21 cellular contexts compared by ENCODE assay signal in genomic region chr1:204925701-204926100, GRCh38.
"Had no signal": no experiment of that assay in that cellular context is flagged by ENCODE, and none has a peak within 500 bp of the region (broad histone marks: within the 10 kb centered on the region; RNA-seq: fewer than 3 reads in every experiment).

No MANE protein-coding gene starts in this region.

- H3K27me3 ChIP-seq: breast epithelium, gastroesophageal sphincter, right lobe of liver had no signal

- H3K4me1 ChIP-seq: breast epithelium had no signal

- H3K4me3 Mint-ChIP-seq: activated T-cell treated with anti-CD3 and anti-CD28 coated beads, Interleukin-2, amount 50 U/mL, for 4 hours; central memory CD8-positive, alpha-beta T cell; natural killer cell; type B pancreatic cell had no signal

- H3K27ac Mint-ChIP-seq: activated naive CD4-positive, alpha-beta T cell treated with anti-CD3 and anti-CD28 coated beads, Interleukin-2, amount 50 U/mL, for 72 hours; activated T-helper 2 cell treated with anti-CD3 and anti-CD28 coated beads, Interferon-gamma antibody, Interleukin-2, Interleukin-4, amounts not matched to agents 10 μg/mL and 5 μg/mL and 100 μg/mL, durations not matched to agents 14 hours and 24 hours and 36 hours; natural killer cell; type B pancreatic cell had no signal

- H3K4me1 Mint-ChIP-seq: central memory CD8-positive, alpha-beta T cell; natural killer cell had no signal

- H3K36me3 ChIP-seq: breast epithelium, right lobe of liver, thoracic aorta had no signal

- H3K36me3 Mint-ChIP-seq: activated naive CD4-positive, alpha-beta T cell treated with anti-CD3 and anti-CD28 coated beads, Interleukin-2, amount 50 U/mL, for 72 hours; natural killer cell; type B pancreatic cell had no signal

- H3K27ac ChIP-seq: breast epithelium, gastroesophageal sphincter, right lobe of liver, thoracic aorta had no signal

- H3K9me3 Mint-ChIP-seq: activated naive CD4-positive, alpha-beta T cell treated with anti-CD3 and anti-CD28 coated beads, Interleukin-2, amount 50 U/mL, for 72 hours; activated T-cell treated with anti-CD3 and anti-CD28 coated beads, Interleukin-2, amount 50 U/mL, for 4 hours; activated T-helper 2 cell treated with anti-CD3 and anti-CD28 coated beads, Interferon-gamma antibody, Interleukin-2, Interleukin-4, amounts not matched to agents 10 μg/mL and 5 μg/mL and 100 μg/mL, durations not matched to agents 14 hours and 24 hours and 36 hours; central memory CD8-positive, alpha-beta T cell; natural killer cell; type B pancreatic cell had no signal

- H3K4me3 ChIP-seq: breast epithelium, gastroesophageal sphincter, right lobe of liver, thoracic aorta had no signal

- H3K9me3 ChIP-seq: breast epithelium, gastroesophageal sphincter, right lobe of liver, thoracic aorta had no signal

- FAIRE-seq: keratinocyte had no signal

- DNase-seq: activated CD4-positive, alpha-beta T cell treated with anti-CD3 and anti-CD28 coated beads for 48 hours; activated CD4-positive, alpha-beta T cell treated with anti-CD3 and anti-CD28 coated beads, Interleukin-2, amount 50 U/mL, for 48 hours; activated naive CD4-positive, alpha-beta T cell; activated T-cell treated with anti-CD3 and anti-CD28 coated beads, Interleukin-2, amount 50 U/mL, for 4 hours; effector CD8-positive, alpha-beta T cell; hippocampal formation; left cardiac atrium; midbrain; natural killer cell; right lobe of liver; stimulated activated CD4-positive, alpha-beta T cell treated with anti-CD3 and anti-CD28 coated beads, Interleukin-2, amount 100 ng/mL, for 48 hours; stimulated activated naive CD8-positive, alpha-beta T cell treated with anti-CD3 and anti-CD28 coated beads, Interleukin-15, Interleukin-2, amounts not matched to agents 100 U/mL and 50 U/mL, for 24 hours; T-helper 2 cell had no signal

- ATAC-seq: activated naive CD4-positive, alpha-beta T cell treated with anti-CD3 and anti-CD28 coated beads, Interleukin-2, amount 50 U/mL, for 72 hours; activated T-cell treated with anti-CD3 and anti-CD28 coated beads, Interleukin-2, amount 50 U/mL, for 4 hours; gastroesophageal sphincter; natural killer cell; right lobe of liver; stimulated activated naive CD8-positive, alpha-beta T cell treated with anti-CD3 and anti-CD28 coated beads, Interleukin-15, Interleukin-2, amounts not matched to agents 100 U/mL and 50 U/mL, for 24 hours had no signal
